In the genomic region with DNA sequence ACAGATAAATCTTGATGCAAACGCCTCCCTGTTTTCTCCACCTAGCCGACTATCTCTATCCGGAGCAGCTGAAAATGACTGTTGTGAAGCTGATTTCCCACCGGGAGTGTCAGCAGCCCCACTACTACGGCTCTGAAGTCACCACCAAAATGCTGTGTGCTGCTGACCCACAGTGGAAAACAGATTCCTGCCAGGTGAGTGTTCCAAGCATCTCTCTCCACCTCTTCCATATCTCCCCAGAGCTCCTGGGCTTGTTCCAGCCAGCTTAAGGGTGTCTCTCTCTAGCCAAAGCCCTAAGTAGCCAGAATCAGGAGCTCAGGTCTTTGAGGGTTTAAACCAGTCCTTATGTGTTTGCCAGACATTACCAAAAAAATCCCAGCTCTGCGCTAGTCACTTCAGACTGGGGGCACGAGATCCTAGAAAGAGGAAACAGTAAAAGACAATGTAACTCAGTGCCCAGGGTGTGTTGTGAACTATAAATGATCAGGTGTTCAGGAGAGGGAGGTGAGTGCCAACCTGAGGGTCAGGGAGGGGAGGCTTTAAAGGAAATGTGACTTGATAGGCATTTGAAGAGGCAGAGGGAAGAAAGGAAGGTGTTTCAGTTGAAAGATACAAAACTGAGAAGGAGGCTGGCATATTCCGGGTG, we compare ENCODE assay signal across 20 cellular contexts. TPM values are rescaled to one million over a fixed set of nuclear protein-coding genes. Genes with fewer than 3 reads are reported as not detected.
DNase-seq lines count a peak whose midpoint lies in the region; ATAC-seq, FAIRE-seq and TF ChIP-seq lines count a peak whose summit lies in the region.
"Had no signal": no experiment of that assay in that cellular context is flagged by ENCODE, and none has a peak within 500 bp of the region (broad histone marks: within the 10 kb centered on the region; RNA-seq: fewer than 3 reads in every experiment).

No MANE protein-coding gene starts in this region.

- peaks cover 0 to 8% of the 10 kb centered on the region in 2 donors for H3K4me1 ChIP-seq in breast epithelium
- H3K4me1 ChIP-seq in small intestine (ENCODE audit: control insufficient read depth in 2 of 2, insufficient read depth in 1 of 2, low read depth in 1 of 2, low read length in 1 of 2), result peaks cover 0 to 3% of the 10 kb centered on the region in 2 donors

- POLR2A ChIA-PET in activated CD4-positive, alpha-beta T cell treated with anti-CD3 and anti-CD28 coated beads for 36 hours (lab: Charles Lee), result interaction anchor here (0.5 to 0.6 kb wide), 2 partner anchors 20 to 180 kb away, joined by 4 read pairs; no protein-coding TSS in a partner anchor

- intact Hi-C loops in breast epithelium (cut with DNase I; ENCODE audit: low total_unique reads), result no loop called here
- intact Hi-C loops in activated CD4-positive, alpha-beta T cell treated with anti-CD3 and anti-CD28 coated beads for 36 hours (cut with DNase I, micrococcal nuclease), result no loop called here
- intact Hi-C loops in posterior vena cava (cut with DNase I), result no loop called here

- peaks cover 19% of the 10 kb centered on the region for H3K4me1 Mint-ChIP-seq in activated CD4-positive, alpha-beta T cell treated with anti-CD3 and anti-CD28 coated beads for 36 hours

- TF ChIP-seq CTCF in breast epithelium (IDR thresholded peaks at IDR 0.05), result no peak

- no peak for ATAC-seq in activated CD4-positive, alpha-beta T cell treated with anti-CD3 and anti-CD28 coated beads for 36 hours
- no peak for ATAC-seq in GM18909 (IDR thresholded peaks at IDR 0.05; ENCODE audit: poor library complexity, unreplicated experiment)
- ATAC-seq: activated CD8-positive, alpha-beta memory T cell treated with anti-CD3 and anti-CD28 coated beads, Interleukin-2, amount 10 ng/mL, durations not matched to agents 7 days and 5 days; effector memory CD8-positive, alpha-beta T cell; SK-N-SH treated with all-trans-retinoic acid at 6 μM for 48 hours had no signal

- H3K9me3 Mint-ChIP-seq in activated CD4-positive, alpha-beta T cell treated with anti-CD3 and anti-CD28 coated beads for 36 hours (ENCODE audit: low read depth), result peaks cover 7% of the 10 kb centered on the region
- H3K9me3 Mint-ChIP-seq: effector memory CD8-positive, alpha-beta T cell had no signal

- no peak for TF ChIP-seq POLR2A in breast epithelium (IDR thresholded peaks at IDR 0.05)

- no peak overlapping the region for H3K4me3 Mint-ChIP-seq in activated CD4-positive, alpha-beta T cell treated with anti-CD3 and anti-CD28 coated beads for 36 hours
- H3K4me3 Mint-ChIP-seq: activated CD8-positive, alpha-beta memory T cell treated with anti-CD3 and anti-CD28 coated beads, Interleukin-2, amount 10 ng/mL, durations not matched to agents 7 days and 5 days; effector memory CD8-positive, alpha-beta T cell; HFFc6 had no signal

- WGBS in small intestine, 3 donors, result 30 to 59% (median 34%) methylated on average over 8 of the region's 8 CpGs

- H3K27ac ChIP-seq in breast epithelium (peak overlapping the region; percentile 57 to 72), small intestine (ENCODE audit: low read depth in 1 of 2, low read length in 1 of 2) (no peak overlapping the region)

- peaks cover 1% of the 10 kb centered on the region for H3K36me3 Mint-ChIP-seq in activated CD4-positive, alpha-beta T cell treated with anti-CD3 and anti-CD28 coated beads for 36 hours (ENCODE audit: low read depth)

- no peak for FAIRE-seq in small intestine (lab: Jason Lieb, UNC)

- no peak overlapping the region for H3K27ac Mint-ChIP-seq in activated CD4-positive, alpha-beta T cell treated with anti-CD3 and anti-CD28 coated beads for 36 hours
- H3K27ac Mint-ChIP-seq: activated CD8-positive, alpha-beta memory T cell treated with anti-CD3 and anti-CD28 coated beads, Interleukin-2, amount 10 ng/mL, durations not matched to agents 7 days and 5 days; HFFc6 had no signal

- H3K36me3 ChIP-seq in MG63 (peaks cover 59% of the 10 kb centered on the region), breast epithelium (no peaks in the 10 kb centered on the region), small intestine (ENCODE audit: control insufficient read depth in 2 of 2, insufficient read depth in 2 of 2, low read length in 2 of 2) (peaks cover 0 to 2% of the 10 kb centered on the region in 2 donors)
- H3K36me3 ChIP-seq: Peyer's patch had no signal

- H3K9me3 ChIP-seq in MG63 (no peaks in the 10 kb centered on the region), breast epithelium (no peaks in the 10 kb centered on the region), small intestine (ENCODE audit: control insufficient read depth, low read depth) (no peaks in the 10 kb centered on the region)
- H3K9me3 ChIP-seq: Peyer's patch had no signal

- CTCF ChIA-PET in activated CD4-positive, alpha-beta T cell treated with anti-CD3 and anti-CD28 coated beads for 36 hours (lab: Charles Lee), result interaction anchor here (1.7 kb wide), 1 partner anchor 26 kb away, joined by 3 read pairs; no protein-coding TSS in a partner anchor

- peaks cover 37% of the 10 kb centered on the region for H3K27me3 Mint-ChIP-seq in activated CD4-positive, alpha-beta T cell treated with anti-CD3 and anti-CD28 coated beads for 36 hours

- H3K4me3 ChIP-seq in MG63, result peak overlapping the region; percentile 4
- no peak overlapping the region for H3K4me3 ChIP-seq in breast epithelium
- no peak overlapping the region for H3K4me3 ChIP-seq in small intestine (ENCODE audit: low read depth in 1 of 2, low read length in 2 of 2)
- H3K4me3 ChIP-seq: Peyer's patch had no signal

- no peak for DNase-seq in MG63
- DNase-seq in breast epithelium (ENCODE audit: low spot score in 2 of 2), result no peak
- DNase-seq in kidney tubule cell (ENCODE audit: low spot score), result peak; percentile 52
- peak; percentile 35 for DNase-seq in small intestine
- no peak for DNase-seq in NCI-H774 (lab: John Stamatoyannopoulos, UW)
- no peak for DNase-seq in activated CD4-positive, alpha-beta T cell treated with anti-CD3 and anti-CD28 coated beads for 36 hours
- no peak for DNase-seq in posterior vena cava (ENCODE audit: low spot score)
- DNase-seq: activated CD4-positive, alpha-beta T cell treated with anti-CD3 and anti-CD28 coated beads for 4 hours; activated CD8-positive, alpha-beta memory T cell treated with anti-CD3 and anti-CD28 coated beads, Interleukin-2, amount 10 ng/mL, durations not matched to agents 7 days and 5 days; COR-L47; effector memory CD8-positive, alpha-beta T cell; HFFc6; midbrain; NCI-H1694; NCI-H748 treated with DMSO at 0.1 percent for 48 hours; Peyer's patch; stimulated activated CD4-positive, alpha-beta T cell treated with anti-CD3 and anti-CD28 coated beads, Interleukin-4, amount 100 ng/mL, for 4 hours; substantia nigra had no signal

- H3K27me3 ChIP-seq in MG63 (no peaks in the 10 kb centered on the region), breast epithelium (no peaks in the 10 kb centered on the region), small intestine (ENCODE audit: control insufficient read depth in 2 of 2, insufficient read depth in 2 of 2, low read length in 2 of 2) (no peaks in the 10 kb centered on the region)
- H3K27me3 ChIP-seq: Peyer's patch had no signal

RNA-seq across cellular contexts. Expression of a gene that starts 4.4 kb away (rescaled TPM):
- 169 and 219 TPM in 2 replicates for total RNA-seq in MG63 (2014; rRNA removed; shearing (Covaris generic); ENCODE audit: low replicate concordance)
- total RNA-seq in breast epithelium (10 to 100 TPM in 1 of 3 donors, 1 to 10 TPM in 2; 4.2 to 11.0 (median 5.2) TPM), posterior vena cava (10 to 100 TPM; 34.2 to 36.7 TPM)
- polyA plus RNA-seq in small intestine, result 10 to 100 TPM in 1 of 3 donors, 1 to 10 TPM in 2; 1.3 to 11.1 (median 1.6) TPM
- total RNA-seq in activated CD4-positive, alpha-beta T cell treated with anti-CD3 and anti-CD28 coated beads for 36 hours, result under 1 TPM in 1 of 2 experiments, not detected in 1; 0.16 TPM

RNA-seq across cellular contexts. Expression of a gene that starts 41.0 kb away (rescaled TPM):
- 16.5 and 24.0 TPM in 2 replicates for total RNA-seq in MG63 (2014; rRNA removed; shearing (Covaris generic); ENCODE audit: low replicate concordance)
- total RNA-seq in breast epithelium (10 to 100 TPM; 22.6 to 28.0 (median 27.2) TPM), posterior vena cava (10 to 100 TPM; 70.1 to 78.8 TPM)
- polyA plus RNA-seq in small intestine, result 10 to 100 TPM; 33.1 to 74.9 (median 54.9) TPM
- total RNA-seq in activated CD4-positive, alpha-beta T cell treated with anti-CD3 and anti-CD28 coated beads for 36 hours, result 10 to 100 TPM; 16.4 to 19.4 TPM

Comparison
In these comparisons a context has a peak if more than half of its experiments do, and no peak if none do; other contexts are left out.
1. DNase-seq: peak in kidney tubule cell (single experiment) and small intestine (single experiment); none in MG63 (single experiment), breast epithelium (0 of 2), NCI-H774 (single experiment), activated CD4-positive, alpha-beta T cell treated with anti-CD3 and anti-CD28 coated beads for 36 hours (single experiment) and posterior vena cava (single experiment).
2. H3K27ac ChIP-seq: peak in breast epithelium (2 of 2); none in small intestine (0 of 2).
3. RNA of a gene that starts 4.4 kb away (total RNA-seq): 169 to 219 TPM in MG63, 34.2 to 36.7 TPM in posterior vena cava and 4.2 to 11.0 TPM in breast epithelium; 0.16 TPM in activated CD4-positive, alpha-beta T cell treated with anti-CD3 and anti-CD28 coated beads for 36 hours; every median in the first group is over 4 times any median in the second.